ENCODE assay signal across 8 cellular contexts in genomic region chr16:25874196-25874595, GRCh38.
"Had no signal": no experiment of that assay in that cellular context is flagged by ENCODE, and none has a peak within 500 bp of the region (broad histone marks: within the 10 kb centered on the region; RNA-seq: fewer than 3 reads in every experiment).

No MANE protein-coding gene starts in this region.

- H3K9ac ChIP-seq: KMS-11 had no signal

- DNase-seq: H7, HFFc6, KBM-7 had no signal

- H3K4me2 ChIP-seq: GM23338, KMS-11 had no signal

- H3K4me3 ChIP-seq: GM23338, HAP-1 had no signal

- H3K9me3 ChIP-seq: HAP-1 had no signal

- H2AFZ ChIP-seq: GM23338 had no signal

- H3K4me1 ChIP-seq: HAP-1 had no signal

- FAIRE-seq: HTR-8/SVneo had no signal

- ATAC-seq: GM23338, HCT116 had no signal

- H3K36me3 ChIP-seq: HAP-1 had no signal

- H3K27ac ChIP-seq: KMS-11 had no signal
